1 cellular context compared by ENCODE assay signal in the genomic region with DNA sequence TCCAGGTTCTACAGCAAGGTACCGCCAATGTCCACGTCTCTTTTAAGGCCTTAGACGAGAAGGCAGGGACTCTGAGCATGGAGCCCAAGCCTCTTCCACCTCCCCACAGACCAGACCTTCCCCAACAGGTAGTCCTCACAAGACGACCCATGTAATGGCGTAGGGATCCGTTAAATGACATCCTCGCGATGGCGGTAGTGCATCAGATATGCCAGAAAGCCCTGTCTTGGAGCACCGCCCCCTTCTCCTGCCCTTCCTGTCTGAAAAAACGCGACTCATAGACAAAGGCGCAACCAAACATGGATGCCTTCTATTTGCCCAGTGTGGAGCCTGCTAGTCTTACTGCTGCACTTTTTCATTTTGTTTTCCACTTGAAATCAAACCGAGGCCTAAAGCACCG.
TF ChIP-seq lines count a peak whose summit lies in the region.

No MANE protein-coding gene starts in this region.

TF ChIP-seq in HepG2, 621 proteins besides CTCF, POLR2A, EP300 and RAD21 (continued from another document):
- TF ChIP-seq, protein P1, sequence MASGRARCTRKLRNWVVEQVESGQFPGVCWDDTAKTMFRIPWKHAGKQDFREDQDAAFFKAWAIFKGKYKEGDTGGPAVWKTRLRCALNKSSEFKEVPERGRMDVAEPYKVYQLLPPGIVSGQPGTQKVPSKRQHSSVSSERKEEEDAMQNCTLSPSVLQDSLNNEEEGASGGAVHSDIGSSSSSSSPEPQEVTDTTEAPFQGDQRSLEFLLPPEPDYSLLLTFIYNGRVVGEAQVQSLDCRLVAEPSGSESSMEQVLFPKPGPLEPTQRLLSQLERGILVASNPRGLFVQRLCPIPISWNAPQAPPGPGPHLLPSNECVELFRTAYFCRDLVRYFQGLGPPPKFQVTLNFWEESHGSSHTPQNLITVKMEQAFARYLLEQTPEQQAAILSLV (CRISPR knock-in tag; IDR thresholded peaks at IDR 0.05; ENCODE audit: borderline replicate concordance) = no peak
- no peak for TF ChIP-seq YEATS4 (CRISPR knock-in tag; IDR thresholded peaks at IDR 0.05; ENCODE audit: borderline replicate concordance)
- TF ChIP-seq RARA (CRISPR knock-in tag; IDR thresholded peaks at IDR 0.05) = no peak
- TF ChIP-seq ZNF432 (CRISPR knock-in tag; IDR thresholded peaks at IDR 0.05; ENCODE audit: borderline replicate concordance) = no peak
- TF ChIP-seq ZNF589 (CRISPR knock-in tag; conservative IDR thresholded peaks at IDR 0.05) = no peak
